ENCODE assay signal across 1 cellular context in genomic region chr1:3821004-3821933, GRCh38.
A peak's percentile ranks its signal among the peaks of the same experiment; 100 is the strongest.
TF ChIP-seq lines count a peak whose summit lies in the region.

No MANE protein-coding gene starts in this region.

TF ChIP-seq in SK-N-SH, 30 proteins besides CTCF, POLR2A, EP300 and RAD21:
- TF ChIP-seq RFX5 (IDR thresholded peaks at IDR 0.05; ENCODE audit: low read length) (peak; percentile 92), IRF3 (IDR thresholded peaks at IDR 0.05; ENCODE audit: low read depth, low read length) (no peak), GATA2 (CRISPR knock-in tag; IDR thresholded peaks at IDR 0.05) (peak; percentile 45; the same call in 1 of the 2 replicates), TCF12 (IDR thresholded peaks at IDR 0.05) (0 out of 2 replicates have a peak, but pooled peaks have one; percentile 10), RCOR1 (IDR thresholded peaks at IDR 0.05; ENCODE audit: low read length) (0 out of 2 replicates have a peak, but pooled peaks have one; percentile 39), NRF1 (IDR thresholded peaks at IDR 0.05; ENCODE audit: low read depth, low read length) (peak; percentile 73; the same call in 1 of the 2 replicates)
